29 cellular contexts compared by ENCODE assay signal in genomic region chr6:43412541-43412940, GRCh38. TPM values are rescaled to one million over a fixed set of nuclear protein-coding genes. Genes with fewer than 3 reads are reported as not detected.
"Had no signal": no experiment of that assay in that cellular context is flagged by ENCODE, and none has a peak within 500 bp of the region (broad histone marks: within the 10 kb centered on the region; RNA-seq: fewer than 3 reads in every experiment).

No MANE protein-coding gene starts in this region.

- H3K27ac Mint-ChIP-seq: dendritic cell treated with granulocyte-macrophage colony-stimulating factor and Interleukin-4, amounts not matched to agents 40 ng/mL and 50 ng/mL, for 4 days; effector memory CD8-positive, alpha-beta T cell; endodermal cell; mesothelial cell of epicardium had no signal

- H3K4me1 ChIP-seq: colonic mucosa, esophagus squamous epithelium, gastrocnemius medialis, heart right ventricle, left lung, lower lobe of right lung had no signal

- H3K4me3 Mint-ChIP-seq: dendritic cell treated with granulocyte-macrophage colony-stimulating factor and Interleukin-4, amounts not matched to agents 40 ng/mL and 50 ng/mL, for 4 days; effector memory CD8-positive, alpha-beta T cell; endodermal cell; mesothelial cell of epicardium had no signal

- H3K9me3 ChIP-seq: colonic mucosa, esophagus squamous epithelium, gastrocnemius medialis, heart right ventricle, left lung, lower lobe of right lung, mucosa of descending colon had no signal

- H3K4me1 Mint-ChIP-seq: endodermal cell, mesothelial cell of epicardium had no signal

- H3K27ac ChIP-seq: colonic mucosa, epithelial cell of prostate, esophagus squamous epithelium, gastrocnemius medialis, heart right ventricle, left lung, lower lobe of right lung had no signal

- H3K36me3 ChIP-seq: colonic mucosa, esophagus squamous epithelium, gastrocnemius medialis, heart right ventricle, left lung, lower lobe of right lung had no signal

- H3K9me3 Mint-ChIP-seq: effector memory CD8-positive, alpha-beta T cell; endodermal cell; mesothelial cell of epicardium had no signal

- DNase-seq: colonic mucosa; cortex of kidney; effector CD8-positive, alpha-beta T cell; effector memory CD8-positive, alpha-beta T cell; endodermal cell; erythroblast; esophagus squamous epithelium; foreskin fibroblast; foreskin melanocyte; gastrocnemius medialis; glutamatergic neuron; head of caudate nucleus; heart right ventricle; hippocampal formation; left cardiac atrium; left lung; left ventricle myocardium superior; lower lobe of right lung; mesenchymal stem cell; mucosa of descending colon had no signal

- H3K27me3 ChIP-seq: colonic mucosa, gastrocnemius medialis had no signal

- ATAC-seq: effector memory CD8-positive, alpha-beta T cell; esophagus mucosa; gastrocnemius medialis; left cardiac atrium; left lung; left ventricle myocardium superior; lower lobe of right lung; mucosa of descending colon had no signal

- H3K4me3 ChIP-seq: colonic mucosa, esophagus squamous epithelium, gastrocnemius medialis, heart right ventricle, left lung, lower lobe of right lung, mucosa of descending colon had no signal

- FAIRE-seq: endometrium, islet of Langerhans, keratinocyte had no signal

RNA-seq across cellular contexts. Expression of gene DLK2, which starts 42.8 kb away (rescaled TPM):
- total RNA-seq: endodermal cell, kidney epithelial cell, mesenteric fat pad had no signal
